ENCODE assay signal across 1 cellular context in genomic region chr17:45345554-45346254, GRCh38.
TF ChIP-seq lines count a peak whose summit lies in the region.

No MANE protein-coding gene starts in this region.

TF ChIP-seq in H1, 55 proteins besides CTCF, POLR2A, EP300 and RAD21:
- TF ChIP-seq TAF1 (IDR thresholded peaks at IDR 0.05; ENCODE audit: low read depth, low read length) (no peak), CHD7 (IDR thresholded peaks at IDR 0.05; ENCODE audit: insufficient replicate concordance, low read length) (no peak), HDAC6 (IDR thresholded peaks at IDR 0.05; ENCODE audit: low read depth, low read length) (no peak), CEBPB (IDR thresholded peaks at IDR 0.05; ENCODE audit: low read depth, low read length) (no peak), POLR2AphosphoS5 (IDR thresholded peaks at IDR 0.05; ENCODE audit: low read depth, low read length) (no peak), BACH1 (IDR thresholded peaks at IDR 0.05; ENCODE audit: low read length) (no peak), TEAD4 (IDR thresholded peaks at IDR 0.05; ENCODE audit: low read depth, low read length) (no peak), SP4 (IDR thresholded peaks at IDR 0.05; ENCODE audit: low read length) (no peak), EGR1 (IDR thresholded peaks at IDR 0.05; ENCODE audit: borderline replicate concordance, low read depth, low read length) (no peak), KDM4A (IDR thresholded peaks at IDR 0.05; ENCODE audit: low read depth, low read length, severe bottlenecking) (no peak), FOSL1 (IDR thresholded peaks at IDR 0.05; ENCODE audit: insufficient read depth, low read depth, low read length) (no peak), TBP (IDR thresholded peaks at IDR 0.05; ENCODE audit: low read depth, low read length) (no peak), RNF2 (IDR thresholded peaks at IDR 0.05; ENCODE audit: borderline replicate concordance, low read depth, low read length, missing control alignments, poor library complexity, severe bottlenecking) (no peak), NRF1 (IDR thresholded peaks at IDR 0.05; ENCODE audit: low read depth, low read length) (no peak), SIN3A (conservative IDR thresholded peaks at IDR 0.05 in 1 of 2, IDR thresholded peaks at IDR 0.05 in 1 of 2; ENCODE audit: low read depth in 1 of 2, low read length in 2 of 2) (no peak), KDM5A (IDR thresholded peaks at IDR 0.05; ENCODE audit: low read length) (no peak), GTF2F1 (IDR thresholded peaks at IDR 0.05; ENCODE audit: borderline replicate concordance, low read depth, low read length) (no peak), CTBP2 (IDR thresholded peaks at IDR 0.05; ENCODE audit: borderline replicate concordance, insufficient read depth, insufficient read length, low read length) (no peak)
